Comparison of ENCODE assay signal across 9 cellular contexts in the genomic region with DNA sequence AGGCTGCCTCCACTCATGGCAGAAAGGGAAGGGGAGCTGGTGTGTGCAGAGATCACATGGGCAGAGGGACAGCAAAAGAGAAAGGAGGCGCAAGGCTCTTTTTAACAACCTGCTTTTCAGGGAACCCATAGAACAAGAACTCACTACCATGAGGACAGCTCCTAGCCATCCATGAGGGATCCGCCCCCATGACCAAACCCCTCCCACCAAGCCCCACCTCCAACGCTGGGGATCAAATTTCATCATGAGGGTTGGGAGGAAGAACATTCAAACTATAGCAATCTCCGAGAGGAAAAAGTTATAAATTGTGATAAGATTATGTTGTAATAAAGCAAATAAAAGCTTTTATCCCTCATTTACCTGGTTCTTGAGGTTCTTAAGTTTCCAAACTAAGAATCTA.
DNase-seq lines count a peak whose midpoint lies in the region; ATAC-seq lines count a peak whose summit lies in the region.
"Had no signal": no experiment of that assay in that cellular context is flagged by ENCODE, and none has a peak within 500 bp of the region (broad histone marks: within the 10 kb centered on the region; RNA-seq: fewer than 3 reads in every experiment).

No MANE protein-coding gene starts in this region.

- H3K36me3 ChIP-seq in adipocyte (ENCODE audit: control insufficient read depth, insufficient read depth, low read length, severe bottlenecking), result no peaks in the 10 kb centered on the region

- ATAC-seq in HG02870 (IDR thresholded peaks at IDR 0.05; ENCODE audit: unreplicated experiment) (peak; percentile 70), GM21576 (IDR thresholded peaks at IDR 0.05; ENCODE audit: unreplicated experiment) (no peak), GM19452 (IDR thresholded peaks at IDR 0.05; ENCODE audit: unreplicated experiment) (no peak)

- peak; percentile 4 for DNase-seq in Daoy (ENCODE audit: low read depth)
- DNase-seq in adipocyte (ENCODE audit: low read depth), result peak; percentile 51
- DNase-seq in lung microvascular endothelial cell (ENCODE audit: low read depth in 2 of 2), result peak; percentile 45 to 48
- no peak for DNase-seq in NCI-H1694 (lab: John Stamatoyannopoulos, UW)
- no peak for DNase-seq in central memory CD4-positive, alpha-beta T cell

- H3K4me1 ChIP-seq in adipocyte (ENCODE audit: control insufficient read depth, insufficient read depth, low read length), result peaks cover 5% of the 10 kb centered on the region

- no peaks in the 10 kb centered on the region for H3K27me3 ChIP-seq in adipocyte (replicated peaks; ENCODE audit: control insufficient read depth, insufficient read depth, low read length)

- no peak overlapping the region for H3K4me3 ChIP-seq in adipocyte (ENCODE audit: low read length)
- H3K4me3 ChIP-seq: skin epidermis had no signal

- H3K9me3 ChIP-seq in adipocyte (ENCODE audit: control insufficient read depth, low read length), result no peaks in the 10 kb centered on the region

- H3K9ac ChIP-seq in adipocyte (ENCODE audit: low read length), result no peak overlapping the region

Comparison
In these comparisons a context has a peak if more than half of its experiments do, and no peak if none do; other contexts are left out.
1. DNase-seq: peak in Daoy (single experiment), adipocyte (single experiment) and lung microvascular endothelial cell (2 of 2); none in NCI-H1694 (single experiment) and central memory CD4-positive, alpha-beta T cell (single experiment).